In genomic region chr1:17653728-17654351, GRCh38 we compare ENCODE assay signal across 8 cellular contexts.
A peak's percentile ranks its signal among the peaks of the same experiment; 100 is the strongest.
DNase-seq lines count a peak whose midpoint lies in the region; ATAC-seq, FAIRE-seq and TF ChIP-seq lines count a peak whose summit lies in the region.

No MANE protein-coding gene starts in this region.

- in situ Hi-C loops in GM23248 (cut with MboI) = loop anchor here (25.0 kb wide), 1 partner anchor 933 kb away; no protein-coding TSS in a partner anchor
- in situ Hi-C loops in K562 (cut with MboI) = no loop called here

- H3K36me3 ChIP-seq in GM23248 (ENCODE audit: low read depth) (no peaks in the 10 kb centered on the region), OCI-LY7 (ENCODE audit: insufficient read depth, low read length) (no peaks in the 10 kb centered on the region), K562 (ENCODE audit: control insufficient read depth, insufficient read depth, low read length) (no peaks in the 10 kb centered on the region), kidney (ENCODE audit: control insufficient read depth in 1 of 2, insufficient read depth in 2 of 2, low read length in 2 of 2) (peaks cover 49 to 82% of the 10 kb centered on the region in 2 donors)

- H3K79me2 ChIP-seq in GM23248 (ENCODE audit: insufficient read depth) = no peaks in the 10 kb centered on the region
- no peaks in the 10 kb centered on the region for H3K79me2 ChIP-seq in OCI-LY7 (ENCODE audit: insufficient read depth, low read depth, low read length)
- no peaks in the 10 kb centered on the region for H3K79me2 ChIP-seq in K562 (ENCODE audit: control insufficient read depth, insufficient read depth, low read length)

- no peaks in the 10 kb centered on the region for H3K4me1 ChIP-seq in GM23248 (ENCODE audit: insufficient read depth)
- no peaks in the 10 kb centered on the region for H3K4me1 ChIP-seq in OCI-LY7 (ENCODE audit: insufficient read depth, low read length, poor library complexity, severe bottlenecking)
- H3K4me1 ChIP-seq in K562 (replicated peaks in 1 of 2; ENCODE audit: control insufficient read depth in 2 of 2, insufficient read depth in 2 of 2, low read length in 2 of 2) = no peaks in the 10 kb centered on the region
- no peaks in the 10 kb centered on the region for H3K4me1 ChIP-seq in kidney (ENCODE audit: control insufficient read depth in 1 of 2, insufficient read depth in 1 of 2, low read depth in 1 of 2, low read length in 2 of 2)

- TF ChIP-seq CTCF in OCI-LY7 (conservative IDR thresholded peaks at IDR 0.05; ENCODE audit: low read length) = peak; percentile 86
- TF ChIP-seq CTCF in K562 (IDR thresholded peaks at IDR 0.05 in 2 of 3, conservative IDR thresholded peaks at IDR 0.05 in 1 of 3; ENCODE audit: insufficient read depth in 2 of 3, low read depth in 1 of 3, low read length in 3 of 3) = peak; percentile 82 to 88 (median 87)
- TF ChIP-seq CTCF in kidney (IDR thresholded peaks at IDR 0.05; ENCODE audit: borderline replicate concordance, extremely low read depth, insufficient read depth) = peak; percentile 59

- no peak overlapping the region for H3K4me3 ChIP-seq in GM23248
- no peak overlapping the region for H3K4me3 ChIP-seq in OCI-LY7 (ENCODE audit: low read depth, low read length, poor library complexity, severe bottlenecking)
- no peak overlapping the region for H3K4me3 ChIP-seq in K562
- H3K4me3 ChIP-seq in kidney (ENCODE audit: low read length in 2 of 2) = no peak overlapping the region

- H3K9me3 ChIP-seq in GM23248 (ENCODE audit: low read depth) (no peaks in the 10 kb centered on the region), OCI-LY7 (ENCODE audit: low read length) (no peaks in the 10 kb centered on the region), K562 (replicated peaks; ENCODE audit: control insufficient read depth, insufficient read depth, low read depth, low read length) (no peaks in the 10 kb centered on the region), kidney (ENCODE audit: control insufficient read depth in 1 of 2, low read length in 2 of 2) (no peaks in the 10 kb centered on the region)

- H3K9me2 ChIP-seq in GM23248 (ENCODE audit: insufficient read depth) = no peaks in the 10 kb centered on the region
- H3K9me2 ChIP-seq in OCI-LY7 (ENCODE audit: insufficient read depth, low read length) = no peaks in the 10 kb centered on the region

- no peak overlapping the region for H3K9ac ChIP-seq in GM23248
- H3K9ac ChIP-seq in K562 (ENCODE audit: insufficient read depth in 1 of 2, low read depth in 2 of 2, low read length in 2 of 2) = no peak overlapping the region
- H3K9ac ChIP-seq in kidney (ENCODE audit: low read length in 2 of 2) = no peak overlapping the region

- CTCF ChIA-PET in OCI-LY7 (lab: Charles Lee; ENCODE audit: unreplicated experiment) (no interaction called here), K562 (lab: Yijun Ruan, JAX; ENCODE audit: low intra/inter-chr PET ratio) (interaction anchor here (0.5 to 0.9 kb wide), 5 partner anchors 159 to 932 kb away, joined by 3 read pairs; no protein-coding TSS in a partner anchor)

- H3K4me2 ChIP-seq in GM23248 (ENCODE audit: unreplicated experiment) = no peak overlapping the region
- no peak overlapping the region for H3K4me2 ChIP-seq in OCI-LY7 (ENCODE audit: low read length)
- no peak overlapping the region for H3K4me2 ChIP-seq in K562 (ENCODE audit: insufficient read depth, low read length)

- BruUV-seq in OCI-LY7 (replicated peaks; lab: Mats Ljungman, UMichigan) (no TSS peak), K562 (replicated peaks; lab: Mats Ljungman, UMichigan) (no TSS peak)

- H2AFZ ChIP-seq in GM23248 (no peak overlapping the region), OCI-LY7 (ENCODE audit: low read length) (no peak overlapping the region), K562 (ENCODE audit: low read depth, low read length) (no peak overlapping the region)

- ATAC-seq in K562 = peak; percentile 95
- ATAC-seq in HG03135 (IDR thresholded peaks at IDR 0.05; ENCODE audit: unreplicated experiment) = no peak

- H4K20me1 ChIP-seq in GM23248 (ENCODE audit: insufficient read depth) = no peaks in the 10 kb centered on the region
- H4K20me1 ChIP-seq in OCI-LY7 (ENCODE audit: insufficient read depth, low read length) = no peaks in the 10 kb centered on the region
- H4K20me1 ChIP-seq in K562 (replicated peaks; ENCODE audit: control insufficient read depth, insufficient read depth, low read length) = peaks cover 18% of the 10 kb centered on the region

- TF ChIP-seq POLR2A in K562 (conservative IDR thresholded peaks at IDR 0.05) = no peak

- DNase-seq in C1 segment of cervical spinal cord (lab: John Stamatoyannopoulos, UW) = peak in 9 of 14 donors; percentile 13 to 61 (median 26)
- peak; percentile 74 for DNase-seq in GM23248
- DNase-seq in OCI-LY7 (ENCODE audit: low spot score) = peak; percentile 45
- peak; percentile 61 to 72 (median 69) for DNase-seq in K562 (ENCODE audit: extremely low read depth in 1 of 4, low spot score in 3 of 4)
- DNase-seq in kidney = peak; percentile 74
- DNase-seq in stimulated activated CD8-positive, alpha-beta memory T cell treated with anti-CD3 and anti-CD28 coated beads, Interleukin-4, amount 100 ng/mL, for 24 hours (ENCODE audit: low read depth) = peak; percentile 8
- no peak for DNase-seq in NCI-H524 treated with DMSO at 0.1 percent for 48 hours (lab: John Stamatoyannopoulos, UW)

- POLR2A ChIA-PET in OCI-LY7 (lab: Charles Lee) (no interaction called here), K562 (lab: Yijun Ruan, JAX) (interaction anchor here (0.6 kb wide), 1 partner anchor 901 kb away, joined by 3 read pairs; no protein-coding TSS in a partner anchor)

- H3K9me1 ChIP-seq in K562 (ENCODE audit: control insufficient read depth, insufficient read depth, low read length) = no peaks in the 10 kb centered on the region

- FAIRE-seq in K562 (lab: Jason Lieb, UNC) (peak; percentile 91), kidney (lab: Jason Lieb, UNC) (no peak)

- H3K27ac ChIP-seq in GM23248 (no peak overlapping the region), OCI-LY7 (ENCODE audit: low read depth, low read length, poor library complexity, severe bottlenecking) (no peak overlapping the region), K562 (ENCODE audit: extremely low read depth, low read depth, low read length) (no peak overlapping the region), kidney (ENCODE audit: low read depth in 2 of 2, low read length in 2 of 2) (no peak overlapping the region)

- no peaks in the 10 kb centered on the region for H3K27me3 ChIP-seq in GM23248 (replicated peaks; ENCODE audit: insufficient read depth)
- H3K27me3 ChIP-seq in K562 (ENCODE audit: control insufficient read depth in 2 of 2, insufficient read depth in 2 of 2, low read length in 2 of 2) = peaks cover 4 to 39% of the 10 kb centered on the region in 2 experiments; a peak in 3 of 5 replicates

- peak; percentile 67 to 86 for TF ChIP-seq RAD21 in K562 (CRISPR knock-in tag; conservative IDR thresholded peaks at IDR 0.05 in 1 of 2, IDR thresholded peaks at IDR 0.05 in 1 of 2)

- TF ChIP-seq EP300 in K562 (IDR thresholded peaks at IDR 0.05; ENCODE audit: low read length) = no peak

- 69 to 72% methylated on average over 9 of the region's 9 CpGs for WGBS in GM23248 (ENCODE audit: low coverage in 1 of 2, low lambda C conversion rate in 2 of 2, missing lambda C conversion rate in 2 of 2), 2 experiments
- 8% methylated on average over 9 of the region's 9 CpGs for WGBS in K562 (ENCODE audit: insufficient coverage, low coverage, missing lambda C conversion rate)

- H3F3A ChIP-seq in GM23248 (ENCODE audit: insufficient read depth) = no peaks in the 10 kb centered on the region

- intact Hi-C loops in OCI-LY7 (cut with micrococcal nuclease; ENCODE audit: unreplicated experiment) (no loop called here), K562 (cut with micrococcal nuclease) (no loop called here), kidney (cut with DNase I) (no loop called here)

TF ChIP-seq in K562, 482 proteins besides CTCF, POLR2A, EP300 and RAD21 (continues in another document):
- TF ChIP-seq RB1 (IDR thresholded peaks at IDR 0.05; ENCODE audit: low read depth) (peak; percentile 15; the same call in 1 of the 2 replicates), FOXJ2 (tag; IDR thresholded peaks at IDR 0.05) (no peak), CTCFL (IDR thresholded peaks at IDR 0.05; ENCODE audit: borderline replicate concordance, insufficient read depth, low read depth, low read length, poor library complexity, severe bottlenecking) (peak; percentile 31), PTRF (tag; IDR thresholded peaks at IDR 0.05) (no peak)
